In genomic region chr11:64910451-64911093, GRCh38 we compare ENCODE assay signal across 26 cellular contexts. TPM values are rescaled to one million over a fixed set of nuclear protein-coding genes. Genes with fewer than 3 reads are reported as not detected.
DNase-seq lines count a peak whose midpoint lies in the region; ATAC-seq, FAIRE-seq and TF ChIP-seq lines count a peak whose summit lies in the region.
"Had no signal": no experiment of that assay in that cellular context is flagged by ENCODE, and none has a peak within 500 bp of the region (broad histone marks: within the 10 kb centered on the region; RNA-seq: fewer than 3 reads in every experiment).

No MANE protein-coding gene starts in this region.

- H3K4me2 ChIP-seq in BLaER1 (no peak overlapping the region), K562 (ENCODE audit: insufficient read depth, low read length) (no peak overlapping the region), neuronal stem cell (ENCODE audit: insufficient read depth, low read length, poor library complexity, severe bottlenecking) (no peak overlapping the region)
- H3K4me2 ChIP-seq: BLaER1 treated with 17β-estradiol and CSF1 and Interleukin-3, amounts not matched to agents 10 nM and 100 nM; GM23338 had no signal

- no peak overlapping the region for H2BK15ac ChIP-seq in neuronal stem cell (ENCODE audit: low read length)

- no peaks in the 10 kb centered on the region for H3K27me3 Mint-ChIP-seq in activated CD4-positive, alpha-beta T cell treated with anti-CD3 and anti-CD28 coated beads, Interleukin-2, amount 10 ng/mL, durations not matched to agents 7 days and 5 days
- no peaks in the 10 kb centered on the region for H3K27me3 Mint-ChIP-seq in stimulated activated naive B cell treated with anti-CD40 and anti-IgM and Interleukin-4, amounts not matched to agents 10 μg/mL and 1 μg/mL and 100 μg/mL, for 72 hours
- H3K27me3 Mint-ChIP-seq in Calu3 (ENCODE audit: unreplicated experiment), result no peaks in the 10 kb centered on the region
- H3K27me3 Mint-ChIP-seq: B cell; CD4-positive, alpha-beta T cell; CD8-positive, alpha-beta memory T cell had no signal

- no peak overlapping the region for H4K91ac ChIP-seq in neuronal stem cell (ENCODE audit: low read depth, low read length, poor library complexity)

- no TSS peak for BruUV-seq in K562 (replicated peaks; lab: Mats Ljungman, UMichigan)
- BruUV-seq in Calu3 (replicated peaks; lab: Mats Ljungman, UMichigan), result no TSS peak

- 90% methylated on average over 20 of the region's 27 CpGs for WGBS in K562 (ENCODE audit: insufficient coverage, low coverage, missing lambda C conversion rate)
- no CpG with 5 or more reads among the region's 27 CpGs for WGBS in neuronal stem cell (ENCODE audit: extremely low coverage in 2 of 2, insufficient read length in 2 of 2, insufficient replicate concordance in 1 of 2), 2 donors

- no peak overlapping the region for H2BK5ac ChIP-seq in neuronal stem cell (ENCODE audit: low read length)

- TF ChIP-seq EP300 in K562 (IDR thresholded peaks at IDR 0.05; ENCODE audit: low read length), result no peak

- no peaks in the 10 kb centered on the region for H3K27me3 ChIP-seq in BLaER1
- no peaks in the 10 kb centered on the region for H3K27me3 ChIP-seq in K562 (ENCODE audit: control insufficient read depth in 2 of 2, insufficient read depth in 2 of 2, low read length in 2 of 2)
- no peaks in the 10 kb centered on the region for H3K27me3 ChIP-seq in neuronal stem cell (ENCODE audit: control insufficient read depth in 3 of 3, insufficient read depth in 3 of 3, low read depth in 1 of 3, low read length in 3 of 3)
- H3K27me3 ChIP-seq: BLaER1 treated with 17β-estradiol and CSF1 and Interleukin-3, amounts not matched to agents 10 nM and 100 nM had no signal

- H4K8ac ChIP-seq in neuronal stem cell (ENCODE audit: low read depth, low read length), result peak overlapping the region; percentile 9

- no peak overlapping the region for H3K4me3 Mint-ChIP-seq in activated CD4-positive, alpha-beta T cell treated with anti-CD3 and anti-CD28 coated beads, Interleukin-2, amount 10 ng/mL, durations not matched to agents 7 days and 5 days
- H3K4me3 Mint-ChIP-seq in stimulated activated naive B cell treated with anti-CD40 and anti-IgM and Interleukin-4, amounts not matched to agents 10 μg/mL and 1 μg/mL and 100 μg/mL, for 72 hours, result no peak overlapping the region
- H3K4me3 Mint-ChIP-seq in Calu3 (ENCODE audit: low read depth, unreplicated experiment), result no peak overlapping the region
- H3K4me3 Mint-ChIP-seq: B cell; CD14-positive monocyte; CD4-positive, alpha-beta T cell; CD8-positive, alpha-beta memory T cell; GM23338; H9 had no signal

- H3K27ac ChIP-seq in BLaER1 (no peak overlapping the region), K562 (ENCODE audit: extremely low read depth, low read depth, low read length) (no peak overlapping the region), neuronal stem cell (replicated peaks; ENCODE audit: low read length) (no peak overlapping the region), substantia nigra (ENCODE audit: low read depth, low read length, poor library complexity, severe bottlenecking) (no peak overlapping the region)
- H3K27ac ChIP-seq: 22Rv1 had no signal

- FAIRE-seq in K562 (lab: Jason Lieb, UNC), result no peak
- FAIRE-seq: A204.1, GM12891, GM18507 had no signal

- DNase-seq in activated CD4-positive, alpha-beta T cell treated with anti-CD3 and anti-CD28 coated beads, Interleukin-2, amount 10 ng/mL, durations not matched to agents 7 days and 5 days, result no peak
- no peak for DNase-seq in activated CD4-positive, alpha-beta T cell treated with anti-CD3 and anti-CD28 coated beads, Interleukin-2, amount 50 U/mL, for 4 hours
- no peak for DNase-seq in K562 (ENCODE audit: extremely low read depth in 1 of 4, low spot score in 3 of 4)
- DNase-seq in neuronal stem cell (ENCODE audit: low spot score), result no peak
- no peak for DNase-seq in stimulated activated naive B cell treated with anti-CD40 and anti-IgM and Interleukin-4, amounts not matched to agents 10 μg/mL and 1 μg/mL and 100 μg/mL, for 72 hours
- DNase-seq in substantia nigra (lab: John Stamatoyannopoulos, UW), result no peak
- no peak for DNase-seq in Calu3
- DNase-seq: CD4-positive, alpha-beta T cell; CD8-positive, alpha-beta memory T cell; DMS53; DMS79 treated with DMSO at 0.1 percent for 48 hours; GF-D8; H9 had no signal

- in situ Hi-C loops in K562 (cut with MboI), result no loop called here

- H3K36me3 ChIP-seq in BLaER1 (peaks cover 90% of the 10 kb centered on the region), K562 (ENCODE audit: control insufficient read depth, insufficient read depth, low read length) (peaks cover 82% of the 10 kb centered on the region; the same call in 2 of the 3 replicates), neuronal stem cell (replicated peaks in 1 of 2; ENCODE audit: control insufficient read depth in 2 of 2, insufficient read depth in 2 of 2, low read length in 2 of 2) (peaks cover 42 to 68% of the 10 kb centered on the region in 2 donors)

- no peak overlapping the region for H3K23ac ChIP-seq in neuronal stem cell (ENCODE audit: low read depth, low read length, poor library complexity)

- peaks cover 8% of the 10 kb centered on the region for H3K79me2 ChIP-seq in K562 (ENCODE audit: control insufficient read depth, insufficient read depth, low read length)

- TF ChIP-seq RAD21 in K562 (CRISPR knock-in tag; conservative IDR thresholded peaks at IDR 0.05 in 1 of 2, IDR thresholded peaks at IDR 0.05 in 1 of 2), result no peak

- H3K4me1 Mint-ChIP-seq in activated CD4-positive, alpha-beta T cell treated with anti-CD3 and anti-CD28 coated beads, Interleukin-2, amount 10 ng/mL, durations not matched to agents 7 days and 5 days, result peaks cover 6% of the 10 kb centered on the region
- H3K4me1 Mint-ChIP-seq in stimulated activated naive B cell treated with anti-CD40 and anti-IgM and Interleukin-4, amounts not matched to agents 10 μg/mL and 1 μg/mL and 100 μg/mL, for 72 hours, result peaks cover 8 to 10% of the 10 kb centered on the region in 2 donors
- no peaks in the 10 kb centered on the region for H3K4me1 Mint-ChIP-seq in Calu3 (ENCODE audit: low read depth, unreplicated experiment)
- H3K4me1 Mint-ChIP-seq: GM23338 had no signal

- H3K9me1 ChIP-seq in K562 (ENCODE audit: control insufficient read depth, insufficient read depth, low read length), result peaks cover 5% of the 10 kb centered on the region

- no peak overlapping the region for H3K14ac ChIP-seq in neuronal stem cell (ENCODE audit: low read length)

- H3K36me3 Mint-ChIP-seq in activated CD4-positive, alpha-beta T cell treated with anti-CD3 and anti-CD28 coated beads, Interleukin-2, amount 10 ng/mL, durations not matched to agents 7 days and 5 days (ENCODE audit: low read depth), result peaks cover 14% of the 10 kb centered on the region
- peaks cover 46 to 57% of the 10 kb centered on the region in 2 donors for H3K36me3 Mint-ChIP-seq in stimulated activated naive B cell treated with anti-CD40 and anti-IgM and Interleukin-4, amounts not matched to agents 10 μg/mL and 1 μg/mL and 100 μg/mL, for 72 hours
- H3K36me3 Mint-ChIP-seq in Calu3 (ENCODE audit: insufficient read depth, unreplicated experiment), result peaks cover 58% of the 10 kb centered on the region

- H2BK12ac ChIP-seq in neuronal stem cell (ENCODE audit: low read length), result no peak overlapping the region

- peaks cover 15% of the 10 kb centered on the region for H3K4me1 ChIP-seq in BLaER1
- H3K4me1 ChIP-seq in K562 (replicated peaks in 1 of 2; ENCODE audit: control insufficient read depth in 2 of 2, insufficient read depth in 2 of 2, low read length in 2 of 2), result peaks cover 3 to 38% of the 10 kb centered on the region in 2 experiments; a peak in 4 of 5 replicates
- no peaks in the 10 kb centered on the region for H3K4me1 ChIP-seq in neuronal stem cell (ENCODE audit: control insufficient read depth in 2 of 2, insufficient read depth in 1 of 2, low read depth in 1 of 2, low read length in 2 of 2)

- no peaks in the 10 kb centered on the region for H3K9me3 ChIP-seq in BLaER1
- H3K9me3 ChIP-seq in K562 (replicated peaks; ENCODE audit: control insufficient read depth, insufficient read depth, low read depth, low read length), result no peaks in the 10 kb centered on the region
- no peaks in the 10 kb centered on the region for H3K9me3 ChIP-seq in neuronal stem cell (replicated peaks in 1 of 2; ENCODE audit: control insufficient read depth in 2 of 2, insufficient read depth in 1 of 2, low read depth in 1 of 2, low read length in 2 of 2)
- H3K9me3 ChIP-seq: BLaER1 treated with 17β-estradiol and CSF1 and Interleukin-3, amounts not matched to agents 10 nM and 100 nM had no signal

- no peak overlapping the region for H2BK120ac ChIP-seq in neuronal stem cell (ENCODE audit: low read depth, low read length)

- H3K79me1 ChIP-seq in neuronal stem cell (ENCODE audit: low read depth, low read length), result peaks cover 2% of the 10 kb centered on the region

- no peak overlapping the region for H2AFZ ChIP-seq in K562 (ENCODE audit: low read depth, low read length)
- H2AFZ ChIP-seq in neuronal stem cell (ENCODE audit: low read length), result no peak overlapping the region
- H2AFZ ChIP-seq: GM23338 had no signal

- POLR2A ChIA-PET in activated CD4-positive, alpha-beta T cell treated with anti-CD3 and anti-CD28 coated beads, Interleukin-2, amount 10 ng/mL, durations not matched to agents 7 days and 5 days (lab: Charles Lee), result no interaction called here
- POLR2A ChIA-PET in K562 (lab: Yijun Ruan, JAX), result interaction anchor here (0.6 kb wide), 1 partner anchor 44 kb away, joined by 5 read pairs; no protein-coding TSS in a partner anchor

- H2AK5ac ChIP-seq in neuronal stem cell (ENCODE audit: low read depth, low read length), result no peak overlapping the region

- CTCF ChIA-PET in activated CD4-positive, alpha-beta T cell treated with anti-CD3 and anti-CD28 coated beads, Interleukin-2, amount 10 ng/mL, durations not matched to agents 7 days and 5 days (lab: Charles Lee), result interaction anchor here (0.6 kb wide), 1 partner anchor 54 kb away, joined by 3 read pairs; no protein-coding TSS in a partner anchor
- CTCF ChIA-PET in K562 (lab: Yijun Ruan, JAX; ENCODE audit: low intra/inter-chr PET ratio) (interaction anchor here (0.7 kb wide), 1 partner anchor 431 kb away, joined by 3 read pairs; no protein-coding TSS in a partner anchor), Calu3 (lab: Charles Lee) (no interaction called here)

- no peak overlapping the region for H3K18ac ChIP-seq in neuronal stem cell (ENCODE audit: low read length)

- TF ChIP-seq POLR2A in K562 (conservative IDR thresholded peaks at IDR 0.05), result no peak

- H3K9me3 Mint-ChIP-seq in activated CD4-positive, alpha-beta T cell treated with anti-CD3 and anti-CD28 coated beads, Interleukin-2, amount 10 ng/mL, durations not matched to agents 7 days and 5 days, result no peaks in the 10 kb centered on the region
- no peaks in the 10 kb centered on the region for H3K9me3 Mint-ChIP-seq in stimulated activated naive B cell treated with anti-CD40 and anti-IgM and Interleukin-4, amounts not matched to agents 10 μg/mL and 1 μg/mL and 100 μg/mL, for 72 hours
- H3K9me3 Mint-ChIP-seq in Calu3 (ENCODE audit: low read depth, unreplicated experiment), result no peaks in the 10 kb centered on the region
- H3K9me3 Mint-ChIP-seq: CD14-positive monocyte; CD4-positive, alpha-beta T cell; CD8-positive, alpha-beta memory T cell; GM23338; H9 had no signal

- no peak for ATAC-seq in K562
- ATAC-seq in stimulated activated naive B cell treated with anti-CD40 and anti-IgM and Interleukin-4, amounts not matched to agents 10 μg/mL and 1 μg/mL and 100 μg/mL, for 72 hours (replicated peaks), result no peak
- ATAC-seq: GM23338, HCT116 had no signal

- peak overlapping the region; percentile 6 for H3K27ac Mint-ChIP-seq in activated CD4-positive, alpha-beta T cell treated with anti-CD3 and anti-CD28 coated beads, Interleukin-2, amount 10 ng/mL, durations not matched to agents 7 days and 5 days
- H3K27ac Mint-ChIP-seq in stimulated activated naive B cell treated with anti-CD40 and anti-IgM and Interleukin-4, amounts not matched to agents 10 μg/mL and 1 μg/mL and 100 μg/mL, for 72 hours, result no peak overlapping the region
- no peak overlapping the region for H3K27ac Mint-ChIP-seq in Calu3 (ENCODE audit: unreplicated experiment)
- H3K27ac Mint-ChIP-seq: B cell; CD4-positive, alpha-beta T cell; GM23338 had no signal

- H4K20me1 ChIP-seq in BLaER1, result peaks cover 5% of the 10 kb centered on the region; the same call in 1 of the 2 replicates
- no peaks in the 10 kb centered on the region for H4K20me1 ChIP-seq in K562 (replicated peaks; ENCODE audit: control insufficient read depth, insufficient read depth, low read length)

- peak overlapping the region; percentile 15; the same call in 1 of the 2 replicates for H3K9ac ChIP-seq in BLaER1
- H3K9ac ChIP-seq in K562 (ENCODE audit: insufficient read depth in 1 of 2, low read depth in 2 of 2, low read length in 2 of 2), result no peak overlapping the region
- H3K9ac ChIP-seq in neuronal stem cell (ENCODE audit: low read depth, low read length, poor library complexity), result peak overlapping the region; percentile 77

- no peak overlapping the region for H3K4ac ChIP-seq in neuronal stem cell (ENCODE audit: low read length)

- H3K4me3 ChIP-seq in BLaER1, result no peak overlapping the region
- no peak overlapping the region for H3K4me3 ChIP-seq in K562
- no peak overlapping the region for H3K4me3 ChIP-seq in neuronal stem cell (ENCODE audit: low read length in 2 of 2)
- H3K4me3 ChIP-seq: BLaER1 treated with 17β-estradiol and CSF1 and Interleukin-3, amounts not matched to agents 10 nM and 100 nM; GM23338 had no signal

- intact Hi-C loops in K562 (cut with micrococcal nuclease), result no loop called here
- intact Hi-C loops in Calu3 (cut with micrococcal nuclease; ENCODE audit: unreplicated experiment), result no loop called here

- TF ChIP-seq CTCF in K562 (IDR thresholded peaks at IDR 0.05 in 2 of 3, conservative IDR thresholded peaks at IDR 0.05 in 1 of 3; ENCODE audit: insufficient read depth in 2 of 3, low read depth in 1 of 3, low read length in 3 of 3) (no peak), Calu3 (IDR thresholded peaks at IDR 0.05; ENCODE audit: unreplicated experiment) (no peak)

RNA-seq across cellular contexts. Expression of gene ATG2A, which starts 6.4 kb away (rescaled TPM):
- total RNA-seq in activated CD4-positive, alpha-beta T cell treated with anti-CD3 and anti-CD28 coated beads, Interleukin-2, amount 10 ng/mL, durations not matched to agents 7 days and 5 days, result 10 to 100 TPM; 23.0 to 25.7 TPM
- 50.6 and 183 TPM in 2 replicates for total RNA-seq in K562 (2011; cell fraction: chromatin; rRNA removed; ENCODE audit: low replicate concordance)
- total RNA-seq in K562 (2011; cell fraction: nucleolus; rRNA removed), result 131 and 133 TPM in 2 replicates
- 70.0 and 70.2 TPM in 2 replicates for total RNA-seq in K562 (2011; cell fraction: nucleoplasm; rRNA removed)
- total RNA-seq in K562 (2014; rRNA removed) (22.2 and 22.4 TPM in 2 replicates), K562 (2014; rRNA removed; fragmentation: Illumina TruSeq; extraction: Trizol) (3.2 and 3.6 TPM in 2 replicates), K562 (2015; rRNA removed; fragmentation: Illumina TruSeq; extraction: Trizol) (6.2 and 7.7 TPM in 2 replicates), K562 (2021) (37.7 and 45.9 TPM in 2 replicates), Calu3 (2022) (29.6 and 35.8 TPM in 2 replicates)
- polyA plus RNA-seq in K562 (2011; rRNA removed) (4.6 and 11.2 TPM in 2 replicates), K562 (2014; fragmentation: Illumina TruSeq; extraction: Trizol) (5.2 and 15.8 TPM in 2 replicates), K562 (2014; fragmentation: Nextera tagmentation; extraction: Ambion mirVana) (under 1 TPM; 0.25 to 0.53 TPM), K562 (2014; rRNA removed) (21.0 and 21.6 TPM in 2 replicates)
- 6.2 and 17.3 TPM in 2 replicates for polyA plus RNA-seq in K562 (2011; cell fraction: cytosol; rRNA removed)
- 42.8 and 78.0 TPM in 2 replicates for polyA plus RNA-seq in K562 (2011; cell fraction: nucleus; rRNA removed)
- 22.5 and 32.9 TPM in 2 replicates for polyA plus RNA-seq in K562 (2012)
- 5.7 and 7.2 TPM in 2 replicates for polyA minus RNA-seq in K562 (2011; rRNA and poly(A)+ RNA removed)
- 18.2 and 19.4 TPM in 2 replicates for polyA minus RNA-seq in K562 (2011; cell fraction: cytosol; rRNA and poly(A)+ RNA removed)
- 45.1 and 49.8 TPM in 2 replicates for polyA minus RNA-seq in K562 (2011; cell fraction: nucleus; rRNA and poly(A)+ RNA removed)
- polyA plus RNA-seq in neuronal stem cell (2013, experiment 1 of 2), result 5.3 TPM
- polyA plus RNA-seq in neuronal stem cell (2013, experiment 2 of 2), result 5.5 TPM

RNA-seq across cellular contexts. Expression of gene PPP2R5B, which starts 13.9 kb away (rescaled TPM):
- total RNA-seq in activated CD4-positive, alpha-beta T cell treated with anti-CD3 and anti-CD28 coated beads, Interleukin-2, amount 10 ng/mL, durations not matched to agents 7 days and 5 days, result 10 to 100 TPM; 12.0 to 13.7 TPM
- 18.6 and 35.5 TPM in 2 replicates for total RNA-seq in K562 (2011; cell fraction: chromatin; rRNA removed; ENCODE audit: low replicate concordance)
- 16.1 and 22.7 TPM in 2 replicates for total RNA-seq in K562 (2011; cell fraction: nucleolus; rRNA removed)
- total RNA-seq in K562 (2011; cell fraction: nucleoplasm; rRNA removed), result 17.8 and 18.6 TPM in 2 replicates
- total RNA-seq in K562 (2014; rRNA removed), result 3.3 and 5.2 TPM in 2 replicates
- 1.8 and 3.2 TPM in 2 replicates for total RNA-seq in K562 (2014; rRNA removed; fragmentation: Illumina TruSeq; extraction: Trizol)
- 2.5 and 2.6 TPM in 2 replicates for total RNA-seq in K562 (2015; rRNA removed; fragmentation: Illumina TruSeq; extraction: Trizol)
- 6.4 and 7.8 TPM in 2 replicates for total RNA-seq in K562 (2021)
- 7.3 and 11.1 TPM in 2 replicates for polyA plus RNA-seq in K562 (2011; rRNA removed)
- 9.0 and 9.1 TPM in 2 replicates for polyA plus RNA-seq in K562 (2011; cell fraction: cytosol; rRNA removed)
- 46.9 and 48.0 TPM in 2 replicates for polyA plus RNA-seq in K562 (2011; cell fraction: nucleus; rRNA removed)
- polyA plus RNA-seq in K562 (2012), result 5.8 and 10.7 TPM in 2 replicates
- polyA plus RNA-seq in K562 (2014; fragmentation: Illumina TruSeq; extraction: Trizol), result 5.1 and 5.2 TPM in 2 replicates
- polyA plus RNA-seq in K562 (2014; fragmentation: Nextera tagmentation; extraction: Ambion mirVana), result under 1 TPM; 0.10 to 0.13 TPM
- 5.1 and 6.1 TPM in 2 replicates for polyA plus RNA-seq in K562 (2014; rRNA removed)
- 3.4 and 4.0 TPM in 2 replicates for polyA minus RNA-seq in K562 (2011; rRNA and poly(A)+ RNA removed)
- 3.6 and 3.9 TPM in 2 replicates for polyA minus RNA-seq in K562 (2011; cell fraction: cytosol; rRNA and poly(A)+ RNA removed)
- polyA minus RNA-seq in K562 (2011; cell fraction: nucleus; rRNA and poly(A)+ RNA removed), result 4.8 and 5.9 TPM in 2 replicates
- polyA plus RNA-seq in neuronal stem cell (2013, experiment 1 of 2), result 5.7 TPM
- 6.1 TPM for polyA plus RNA-seq in neuronal stem cell (2013, experiment 2 of 2)
- total RNA-seq in Calu3 (2022), result 9.9 and 12.2 TPM in 2 replicates

RNA-seq across cellular contexts. Expression of gene GPHA2, which starts 25.1 kb away (rescaled TPM):
- not detected for total RNA-seq in activated CD4-positive, alpha-beta T cell treated with anti-CD3 and anti-CD28 coated beads, Interleukin-2, amount 10 ng/mL, durations not matched to agents 7 days and 5 days
- total RNA-seq in K562 (2011; cell fraction: chromatin; rRNA removed; ENCODE audit: low replicate concordance), result not detected in 2 replicates
- total RNA-seq in K562 (2011; cell fraction: nucleolus; rRNA removed), result not detected in 2 replicates
- not detected in 2 replicates for total RNA-seq in K562 (2011; cell fraction: nucleoplasm; rRNA removed)
- not detected in 2 replicates for total RNA-seq in K562 (2014; rRNA removed)
- not detected in 2 replicates for total RNA-seq in K562 (2014; rRNA removed; fragmentation: Illumina TruSeq; extraction: Trizol)
- 0.22 TPM in 1 of 2 replicates, not detected in the other for total RNA-seq in K562 (2015; rRNA removed; fragmentation: Illumina TruSeq; extraction: Trizol)
- not detected in 2 replicates for total RNA-seq in K562 (2021)
- not detected in 2 replicates for polyA plus RNA-seq in K562 (2011; rRNA removed)
- polyA plus RNA-seq in K562 (2011; cell fraction: cytosol; rRNA removed), result not detected in 2 replicates
- polyA plus RNA-seq in K562 (2011; cell fraction: nucleus; rRNA removed), result 0.74 and 0.88 TPM in 2 replicates
- polyA plus RNA-seq in K562 (2012), result not detected in 2 replicates
- not detected in 2 replicates for polyA plus RNA-seq in K562 (2014; fragmentation: Illumina TruSeq; extraction: Trizol)
- under 1 TPM in 1 of 2 experiments, not detected in 1; 0.17 TPM for polyA plus RNA-seq in K562 (2014; fragmentation: Nextera tagmentation; extraction: Ambion mirVana)
- 1.4 TPM in 1 of 2 replicates, not detected in the other for polyA plus RNA-seq in K562 (2014; rRNA removed)
- polyA minus RNA-seq in K562 (2011; rRNA and poly(A)+ RNA removed), result not detected in 2 replicates
- not detected in 2 replicates for polyA minus RNA-seq in K562 (2011; cell fraction: cytosol; rRNA and poly(A)+ RNA removed)
- not detected in 2 replicates for polyA minus RNA-seq in K562 (2011; cell fraction: nucleus; rRNA and poly(A)+ RNA removed)
- 0.84 TPM for polyA plus RNA-seq in neuronal stem cell (2013, experiment 1 of 2)
- polyA plus RNA-seq in neuronal stem cell (2013, experiment 2 of 2), result 0.89 TPM
- not detected in 2 replicates for total RNA-seq in Calu3 (2022)
- total RNA-seq: CD8-positive, alpha-beta memory T cell; Daoy; H4 had no signal
- polyA plus RNA-seq: AG04450; CD14-positive monocyte; CD8-positive, alpha-beta memory T cell had no signal

RNA-seq across cellular contexts. Expression of gene EHD1, which starts 32.2 kb away (rescaled TPM):
- 100 to 1,000 TPM; 131 to 149 TPM for total RNA-seq in activated CD4-positive, alpha-beta T cell treated with anti-CD3 and anti-CD28 coated beads, Interleukin-2, amount 10 ng/mL, durations not matched to agents 7 days and 5 days
- 20.8 and 92.1 TPM in 2 replicates for total RNA-seq in K562 (2011; cell fraction: chromatin; rRNA removed; ENCODE audit: low replicate concordance)
- total RNA-seq in K562 (2011; cell fraction: nucleolus; rRNA removed), result 57.7 and 64.3 TPM in 2 replicates
- 24.2 and 37.8 TPM in 2 replicates for total RNA-seq in K562 (2011; cell fraction: nucleoplasm; rRNA removed)
- 39.1 and 40.0 TPM in 2 replicates for total RNA-seq in K562 (2014; rRNA removed)
- 7.2 and 11.5 TPM in 2 replicates for total RNA-seq in K562 (2014; rRNA removed; fragmentation: Illumina TruSeq; extraction: Trizol)
- total RNA-seq in K562 (2015; rRNA removed; fragmentation: Illumina TruSeq; extraction: Trizol), result 12.7 and 12.9 TPM in 2 replicates
- 65.0 and 69.6 TPM in 2 replicates for total RNA-seq in K562 (2021)
- polyA plus RNA-seq in K562 (2011; rRNA removed), result 16.4 and 34.2 TPM in 2 replicates
- polyA plus RNA-seq in K562 (2011; cell fraction: cytosol; rRNA removed), result 30.6 and 56.6 TPM in 2 replicates
- polyA plus RNA-seq in K562 (2011; cell fraction: nucleus; rRNA removed), result 30.2 and 48.9 TPM in 2 replicates
- polyA plus RNA-seq in K562 (2012), result 38.5 and 52.8 TPM in 2 replicates
- 41.0 and 45.1 TPM in 2 replicates for polyA plus RNA-seq in K562 (2014; fragmentation: Illumina TruSeq; extraction: Trizol)
- polyA plus RNA-seq in K562 (2014; fragmentation: Nextera tagmentation; extraction: Ambion mirVana), result under 1 TPM; 0.46 to 0.59 TPM
- 26.8 and 27.3 TPM in 2 replicates for polyA plus RNA-seq in K562 (2014; rRNA removed)
- 26.8 and 39.2 TPM in 2 replicates for polyA minus RNA-seq in K562 (2011; rRNA and poly(A)+ RNA removed)
- 50.9 and 64.3 TPM in 2 replicates for polyA minus RNA-seq in K562 (2011; cell fraction: cytosol; rRNA and poly(A)+ RNA removed)
- polyA minus RNA-seq in K562 (2011; cell fraction: nucleus; rRNA and poly(A)+ RNA removed), result 17.4 and 22.8 TPM in 2 replicates
- 24.4 TPM for polyA plus RNA-seq in neuronal stem cell (2013, experiment 1 of 2)
- polyA plus RNA-seq in neuronal stem cell (2013, experiment 2 of 2), result 23.3 TPM
- 92.8 and 101 TPM in 2 replicates for total RNA-seq in Calu3 (2022)

Comparison
In these comparisons a context has a peak if more than half of its experiments do, and no peak if none do; other contexts are left out.
1. H3K9ac ChIP-seq: peak in BLaER1 (single experiment) and neuronal stem cell (single experiment); none in K562 (0 of 2).